16 cellular contexts compared by ENCODE assay signal in genomic region chr2:232525199-232525598, GRCh38. TPM values are rescaled to one million over a fixed set of nuclear protein-coding genes. Genes with fewer than 3 reads are reported as not detected.
DNase-seq lines count a peak whose midpoint lies in the region; ATAC-seq and TF ChIP-seq lines count a peak whose summit lies in the region.
"Had no signal": no experiment of that assay in that cellular context is flagged by ENCODE, and none has a peak within 500 bp of the region (broad histone marks: within the 10 kb centered on the region; RNA-seq: fewer than 3 reads in every experiment).

No MANE protein-coding gene starts in this region.

- H3K27ac ChIP-seq in right cardiac atrium (ENCODE audit: low read length) (no peak overlapping the region), left ventricle myocardium inferior (replicated peaks) (no peak overlapping the region), SJCRH30 (peak overlapping the region; percentile 88), neuronal stem cell (replicated peaks; ENCODE audit: low read length) (no peak overlapping the region)
- H3K27ac ChIP-seq: A549 had no signal

- ATAC-seq in right cardiac atrium (no peak), HG02840 (IDR thresholded peaks at IDR 0.05; ENCODE audit: low FRiP score, unreplicated experiment) (no peak), GM21447 (IDR thresholded peaks at IDR 0.05; ENCODE audit: unreplicated experiment) (no peak)
- ATAC-seq: A549, GM12878, GM23338 had no signal

- H3K14ac ChIP-seq in neuronal stem cell (ENCODE audit: low read length), result peak overlapping the region; percentile 56

- H3K4me3 ChIP-seq in right cardiac atrium (ENCODE audit: low read length) (no peak overlapping the region), left ventricle myocardium inferior (no peak overlapping the region), SJCRH30 (peak overlapping the region; percentile 28), neuronal stem cell (ENCODE audit: low read length in 2 of 2) (no peak overlapping the region)
- H3K4me3 ChIP-seq: A549, GM12878 had no signal

- H2BK5ac ChIP-seq in neuronal stem cell (ENCODE audit: low read length), result no peak overlapping the region

- peak overlapping the region; percentile 87 for H3K18ac ChIP-seq in neuronal stem cell (ENCODE audit: low read length)

- 80% methylated on average over 14 of the region's 14 CpGs for WGBS in right cardiac atrium
- WGBS in neuronal stem cell (ENCODE audit: extremely low coverage in 2 of 2, insufficient read length in 2 of 2, insufficient replicate concordance in 1 of 2), 2 donors, result no CpG with 5 or more reads among the region's 14 CpGs

- H3K4me2 ChIP-seq in neuronal stem cell (ENCODE audit: insufficient read depth, low read length, poor library complexity, severe bottlenecking), result no peak overlapping the region

- peak overlapping the region; percentile 75 for H2BK15ac ChIP-seq in neuronal stem cell (ENCODE audit: low read length)

- H4K91ac ChIP-seq in neuronal stem cell (ENCODE audit: low read depth, low read length, poor library complexity), result no peak overlapping the region

- intact Hi-C loops in right cardiac atrium (cut with DNase I) (loop anchor here in 3 of 4 donors (10.0 kb wide), 3 partner anchors 190 to 620 kb away; partner anchors contain the start of gene NPPC (in 1 of the 3)), left ventricle myocardium inferior (cut with micrococcal nuclease) (no loop called here)

- H3K79me1 ChIP-seq in neuronal stem cell (ENCODE audit: low read depth, low read length), result peaks cover 2% of the 10 kb centered on the region

- H3K23ac ChIP-seq in neuronal stem cell (ENCODE audit: low read depth, low read length, poor library complexity), result no peak overlapping the region

- no peaks in the 10 kb centered on the region for H3K36me3 ChIP-seq in left ventricle myocardium inferior
- H3K36me3 ChIP-seq in SJCRH30, result no peaks in the 10 kb centered on the region
- H3K36me3 ChIP-seq in neuronal stem cell (replicated peaks in 1 of 2; ENCODE audit: control insufficient read depth in 2 of 2, insufficient read depth in 2 of 2, low read length in 2 of 2), result no peaks in the 10 kb centered on the region

- no peaks in the 10 kb centered on the region for H3K27me3 ChIP-seq in right cardiac atrium (ENCODE audit: control insufficient read depth, insufficient read depth)
- H3K27me3 ChIP-seq in left ventricle myocardium inferior (ENCODE audit: low read depth), result peaks cover 66% of the 10 kb centered on the region
- peaks cover 13% of the 10 kb centered on the region for H3K27me3 ChIP-seq in SJCRH30
- H3K27me3 ChIP-seq in neuronal stem cell (ENCODE audit: control insufficient read depth in 3 of 3, insufficient read depth in 3 of 3, low read depth in 1 of 3, low read length in 3 of 3), result peaks cover 17 to 66% (median 33%) of the 10 kb centered on the region in 3 experiments

- peak overlapping the region; percentile 70 for H3K9ac ChIP-seq in neuronal stem cell (ENCODE audit: low read depth, low read length, poor library complexity)

- H2BK120ac ChIP-seq in neuronal stem cell (ENCODE audit: low read depth, low read length), result no peak overlapping the region

- H3K4me1 ChIP-seq in right cardiac atrium (ENCODE audit: control insufficient read depth, insufficient read depth, low read length) (peaks cover 2% of the 10 kb centered on the region), left ventricle myocardium inferior (peaks cover 44% of the 10 kb centered on the region), SJCRH30 (peaks cover 13% of the 10 kb centered on the region), neuronal stem cell (ENCODE audit: control insufficient read depth in 2 of 2, insufficient read depth in 1 of 2, low read depth in 1 of 2, low read length in 2 of 2) (peaks cover 6 to 10% of the 10 kb centered on the region in 2 donors)

- H3K4ac ChIP-seq in neuronal stem cell (ENCODE audit: low read length), result no peak overlapping the region

- H2BK12ac ChIP-seq in neuronal stem cell (ENCODE audit: low read length), result peak overlapping the region; percentile 82

- H3K9me3 ChIP-seq in right cardiac atrium (ENCODE audit: control insufficient read depth, low read length) (no peaks in the 10 kb centered on the region), left ventricle myocardium inferior (replicated peaks) (no peaks in the 10 kb centered on the region), SJCRH30 (replicated peaks) (no peaks in the 10 kb centered on the region), neuronal stem cell (replicated peaks in 1 of 2; ENCODE audit: control insufficient read depth in 2 of 2, insufficient read depth in 1 of 2, low read depth in 1 of 2, low read length in 2 of 2) (no peaks in the 10 kb centered on the region)
- H3K9me3 ChIP-seq: A549 had no signal

- H2AK5ac ChIP-seq in neuronal stem cell (ENCODE audit: low read depth, low read length), result peak overlapping the region; percentile 99

- DNase-seq in right cardiac atrium (peak; percentile 3 to 50 (median 31)), left ventricle myocardium inferior (no peak), SJCRH30 (no peak), neuronal stem cell (ENCODE audit: low spot score) (no peak), 8988T (no peak)
- DNase-seq: CD4-positive, CD25-positive, alpha-beta regulatory T cell; DMS79; H9 had no signal

- H2AFZ ChIP-seq in neuronal stem cell (ENCODE audit: low read length), result no peak overlapping the region
- H2AFZ ChIP-seq: GM23338 had no signal

- no peak for TF ChIP-seq CTCF in left ventricle myocardium inferior (IDR thresholded peaks at IDR 0.05; ENCODE audit: borderline replicate concordance)

- H4K8ac ChIP-seq in neuronal stem cell (ENCODE audit: low read depth, low read length), result no peak overlapping the region

RNA-seq across cellular contexts. Expression of gene CHRND, which starts 0.8 kb away (rescaled TPM):
- total RNA-seq in right cardiac atrium (under 1 TPM in 1 of 4 donors, not detected in 3; 0.53 TPM), left ventricle myocardium inferior (not detected)
- 0.09 TPM for polyA plus RNA-seq in right cardiac atrium
- 91.0 and 92.4 TPM in 2 replicates for total RNA-seq in SJCRH30 (2014; rRNA removed; shearing (Covaris generic))
- polyA plus RNA-seq in neuronal stem cell (2013, experiment 1 of 2), result 0.18 TPM
- polyA plus RNA-seq in neuronal stem cell (2013, experiment 2 of 2), result 0.14 TPM
- total RNA-seq: CD4-positive, CD25-positive, alpha-beta regulatory T cell; G401; GM12878; H9; HT1080 had no signal
- polyA plus RNA-seq: A549; BJ; CD4-positive, CD25-positive, alpha-beta regulatory T cell; GM12878 had no signal

RNA-seq across cellular contexts. Expression of gene PRSS56, which starts 5.0 kb away (rescaled TPM):
- total RNA-seq in right cardiac atrium, result under 1 TPM in 1 of 4 donors, not detected in 3; 0.11 TPM
- polyA plus RNA-seq in right cardiac atrium, result 0.05 TPM
- not detected for total RNA-seq in left ventricle myocardium inferior
- 0.38 and 0.48 TPM in 2 replicates for total RNA-seq in SJCRH30 (2014; rRNA removed; shearing (Covaris generic))
- polyA plus RNA-seq in neuronal stem cell (2013, experiment 1 of 2), result not detected
- polyA plus RNA-seq in neuronal stem cell (2013, experiment 2 of 2), result not detected
- total RNA-seq: CD4-positive, CD25-positive, alpha-beta regulatory T cell; G401; GM12878; H9; HT1080 had no signal
- polyA plus RNA-seq: A549; BJ; CD4-positive, CD25-positive, alpha-beta regulatory T cell; GM12878 had no signal

RNA-seq across cellular contexts. Expression of gene CHRNG, which starts 14.3 kb away (rescaled TPM):
- total RNA-seq in right cardiac atrium (not detected), left ventricle myocardium inferior (not detected)
- not detected for polyA plus RNA-seq in right cardiac atrium
- 25.2 and 36.6 TPM in 2 replicates for total RNA-seq in SJCRH30 (2014; rRNA removed; shearing (Covaris generic))
- polyA plus RNA-seq in neuronal stem cell (2013, experiment 1 of 2), result not detected
- not detected for polyA plus RNA-seq in neuronal stem cell (2013, experiment 2 of 2)
- total RNA-seq: CD4-positive, CD25-positive, alpha-beta regulatory T cell; G401; GM12878; GM23338; H9; HT1080 had no signal
- polyA plus RNA-seq: A549, BJ, GM23338 had no signal

RNA-seq across cellular contexts. Expression of gene TIGD1, which starts 25.2 kb away (rescaled TPM):
- total RNA-seq in right cardiac atrium, result 1 to 10 TPM; 2.6 to 3.3 (median 3.2) TPM
- polyA plus RNA-seq in right cardiac atrium, result 1.9 TPM
- 2.4 TPM for total RNA-seq in left ventricle myocardium inferior
- total RNA-seq in SJCRH30 (2014; rRNA removed; shearing (Covaris generic)), result 10.2 and 13.5 TPM in 2 replicates
- polyA plus RNA-seq in neuronal stem cell (2013, experiment 1 of 2), result 10.3 TPM
- polyA plus RNA-seq in neuronal stem cell (2013, experiment 2 of 2), result 10.3 TPM

RNA-seq across cellular contexts. Expression of gene EIF4E2, which starts 25.3 kb away (rescaled TPM):
- total RNA-seq in right cardiac atrium, result 10 to 100 TPM; 32.1 to 49.4 (median 45.9) TPM
- polyA plus RNA-seq in right cardiac atrium, result 32.3 TPM
- 44.2 TPM for total RNA-seq in left ventricle myocardium inferior
- total RNA-seq in SJCRH30 (2014; rRNA removed; shearing (Covaris generic)), result 168 and 180 TPM in 2 replicates
- polyA plus RNA-seq in neuronal stem cell (2013, experiment 1 of 2), result 57.9 TPM
- 58.5 TPM for polyA plus RNA-seq in neuronal stem cell (2013, experiment 2 of 2)

Comparison
In these comparisons a context has a peak if more than half of its experiments do, and no peak if none do; other contexts are left out.
1. DNase-seq: peak in right cardiac atrium (3 of 3); none in left ventricle myocardium inferior (single experiment), SJCRH30 (0 of 2), neuronal stem cell (single experiment) and 8988T (single experiment).
2. RNA of gene CHRND, which starts 0.8 kb away (total RNA-seq): 91.0 to 92.4 TPM in SJCRH30; 0.53 TPM in right cardiac atrium and not detected in left ventricle myocardium inferior (single experiment); every median in the first group is over 10 times any median in the second.
3. RNA of gene CHRNG, which starts 14.3 kb away (total RNA-seq): 25.2 to 36.6 TPM in SJCRH30; not detected in right cardiac atrium and not detected in left ventricle myocardium inferior (single experiment); every median in the first group is over 10 times any median in the second.